8 cellular contexts compared by ENCODE assay signal in genomic region chr1:36161656-36162531, GRCh38. TPM values are rescaled to one million over a fixed set of nuclear protein-coding genes. Genes with fewer than 3 reads are reported as not detected.
A peak's percentile ranks its signal among the peaks of the same experiment; 100 is the strongest.
DNase-seq lines count a peak whose midpoint lies in the region; ATAC-seq, FAIRE-seq and TF ChIP-seq lines count a peak whose summit lies in the region.

No MANE protein-coding gene starts in this region.

- H3K4me1 Mint-ChIP-seq in natural killer cell: peaks cover 69 to 81% of the 10 kb centered on the region in 2 donors

- peaks cover 99% of the 10 kb centered on the region for H3K79me2 ChIP-seq in endothelial cell of umbilical vein (ENCODE audit: control insufficient read depth, insufficient read depth, low read length)

- H3K27ac ChIP-seq in HUES64 (ENCODE audit: low read depth, low read length): no peak overlapping the region; the same call in 1 of the 2 replicates
- H3K27ac ChIP-seq in endothelial cell of umbilical vein (ENCODE audit: insufficient read depth, low read depth, low read length): peak overlapping the region; percentile 97

- H3K9ac ChIP-seq in HUES64 (ENCODE audit: low read depth, low read length) (peak overlapping the region; percentile 80; the same call in 1 of the 2 replicates), endothelial cell of umbilical vein (replicated peaks; ENCODE audit: extremely low read depth, insufficient read depth, low read length) (peak overlapping the region; percentile 90)

- FAIRE-seq in endothelial cell of umbilical vein (lab: Jason Lieb, UNC): peak; percentile 65

- peaks cover 22% of the 10 kb centered on the region for H3K4me1 ChIP-seq in HUES64 (ENCODE audit: insufficient read depth, low read length)
- H3K4me1 ChIP-seq in endothelial cell of umbilical vein (ENCODE audit: control insufficient read depth, extremely low read depth, insufficient read depth, low read length): peaks cover 51% of the 10 kb centered on the region

- peaks cover 6% of the 10 kb centered on the region for H4K20me1 ChIP-seq in endothelial cell of umbilical vein (replicated peaks; ENCODE audit: control insufficient read depth, extremely low read depth, insufficient read depth, low read length)

- peak overlapping the region; percentile 82 for H3K4me3 Mint-ChIP-seq in natural killer cell

- H3K4me3 ChIP-seq in HUES64 (ENCODE audit: low read length) (peak overlapping the region; percentile 58), endothelial cell of umbilical vein (replicated peaks in 1 of 3; ENCODE audit: insufficient read depth in 1 of 3, low read depth in 1 of 3, low read length in 3 of 3) (peak overlapping the region in 1 of 3 experiments; percentile 66)

- peak overlapping the region; percentile 87 for H3K4me2 ChIP-seq in endothelial cell of umbilical vein (ENCODE audit: insufficient read depth, low read length)

- H3K27me3 Mint-ChIP-seq in natural killer cell (ENCODE audit: low read depth in 2 of 2): no peaks in the 10 kb centered on the region

- no peak overlapping the region for H2AFZ ChIP-seq in endothelial cell of umbilical vein (ENCODE audit: low read depth, low read length)

- peak overlapping the region; percentile 88 to 99 for H3K27ac Mint-ChIP-seq in natural killer cell

- intact Hi-C loops in endothelial cell of umbilical vein (cut with micrococcal nuclease) (loop anchor here (1.0 kb wide), 4 partner anchors 11 to 26 kb away; partner anchors contain the start of gene TRAPPC3), natural killer cell (cut with micrococcal nuclease) (no loop called here)

- no peaks in the 10 kb centered on the region for H3K9me3 Mint-ChIP-seq in natural killer cell

- H3K36me3 ChIP-seq in HUES64 (ENCODE audit: insufficient read depth, low read length): no peaks in the 10 kb centered on the region
- no peaks in the 10 kb centered on the region for H3K36me3 ChIP-seq in endothelial cell of umbilical vein (ENCODE audit: control insufficient read depth in 2 of 2, extremely low read depth in 1 of 2, insufficient read depth in 2 of 2, low read length in 2 of 2)

- 67% methylated on average over 14 of the region's 14 CpGs for WGBS in HUES64

- no TSS peak for BruUV-seq in endothelial cell of umbilical vein (replicated peaks; lab: Mats Ljungman, UMichigan)

- ATAC-seq in natural killer cell (peak; percentile 52 to 73 (median 61)), GM21528 (IDR thresholded peaks at IDR 0.05; ENCODE audit: low FRiP score, unreplicated experiment) (no peak)

- H3K9me3 ChIP-seq in HUES64 (ENCODE audit: insufficient read depth, low read depth, low read length) (no peaks in the 10 kb centered on the region), endothelial cell of umbilical vein (replicated peaks; ENCODE audit: control insufficient read depth, insufficient read depth, low read length) (no peaks in the 10 kb centered on the region)

- no peaks in the 10 kb centered on the region for H3K27me3 ChIP-seq in HUES64 (ENCODE audit: insufficient read depth, low read length)
- H3K27me3 ChIP-seq in endothelial cell of umbilical vein (ENCODE audit: control insufficient read depth in 2 of 2, insufficient read depth in 2 of 2, low read length in 2 of 2): no peaks in the 10 kb centered on the region

- no peak for TF ChIP-seq CTCF in endothelial cell of umbilical vein (IDR thresholded peaks at IDR 0.05; ENCODE audit: extremely low read depth in 1 of 2, insufficient read depth in 1 of 2, low read depth in 1 of 2, low read length in 2 of 2)
- no peak for TF ChIP-seq CTCF in natural killer cell (IDR thresholded peaks at IDR 0.05)

- POLR2A ChIA-PET in endothelial cell of umbilical vein (lab: Charles Lee): interaction anchor here (1.5 to 2.4 kb wide), 2 partner anchors 8 to 11 kb away, joined by 6 to 10 read pairs; no protein-coding TSS in a partner anchor

- DNase-seq in EL: peak; percentile 49
- peak; percentile 41 for DNase-seq in activated CD4-positive, alpha-beta T cell treated with anti-CD3 and anti-CD28 coated beads, Interleukin-2, amount 50 U/mL, for 1 hour
- DNase-seq in endothelial cell of umbilical vein (ENCODE audit: low read depth, low spot score): peak; percentile 31
- peak; percentile 27 for DNase-seq in natural killer cell
- DNase-seq in NCI-H1436 (lab: John Stamatoyannopoulos, UW): no peak
- no peak for DNase-seq in cerebellum (ENCODE audit: low spot score)

- dilution Hi-C loops in endothelial cell of umbilical vein (cut with MboI; ENCODE audit: extremely low pct_ligation_motif_present, low sequenced_read_pairs): no loop called here

- no peak for TF ChIP-seq POLR2A in endothelial cell of umbilical vein (IDR thresholded peaks at IDR 0.05; ENCODE audit: low read depth, low read length)

- no peaks in the 10 kb centered on the region for H3K36me3 Mint-ChIP-seq in natural killer cell

- no peaks in the 10 kb centered on the region for H3K9me1 ChIP-seq in endothelial cell of umbilical vein (replicated peaks; ENCODE audit: control insufficient read depth, extremely low read depth, insufficient read depth, low read length)

- CTCF ChIA-PET in endothelial cell of umbilical vein (lab: Charles Lee): interaction anchor here (2.0 to 4.8 kb wide), 6 partner anchors 11 to 124 kb away, joined by 13 to 62 read pairs (median 16); partner anchors contain the start of gene TRAPPC3

TF ChIP-seq in endothelial cell of umbilical vein, 7 proteins besides CTCF, POLR2A, EP300 and RAD21:
- TF ChIP-seq MYC (IDR thresholded peaks at IDR 0.05; ENCODE audit: low read depth, low read length) (no peak), GATA2 (IDR thresholded peaks at IDR 0.05; ENCODE audit: insufficient read depth, insufficient read length, low read depth, low read length) (no peak), JUN (IDR thresholded peaks at IDR 0.05; ENCODE audit: borderline replicate concordance, insufficient read depth, insufficient read length, low read depth) (no peak), POLR2AphosphoS5 (IDR thresholded peaks at IDR 0.05; ENCODE audit: insufficient read depth, low read depth, low read length) (no peak), MAX (IDR thresholded peaks at IDR 0.05; ENCODE audit: insufficient read depth, insufficient read length) (no peak), FOS (IDR thresholded peaks at IDR 0.05; ENCODE audit: borderline replicate concordance, insufficient read depth, low read length) (no peak), EZH2 (IDR thresholded peaks at IDR 0.05; ENCODE audit: borderline replicate concordance, low read depth, low read length, severe bottlenecking) (no peak)

RNA-seq across cellular contexts. Expression of gene MAP7D1, which starts 5.9 kb away (rescaled TPM):
- 56.9 TPM for polyA plus RNA-seq in HUES64 (2013, experiment 1 of 2)
- polyA plus RNA-seq in HUES64 (2013, experiment 2 of 2): 60.4 TPM
- total RNA-seq in endothelial cell of umbilical vein (193 and 199 TPM in 2 replicates), natural killer cell (100 to 1,000 TPM; 213 to 232 (median 230) TPM), cerebellum (47.5 TPM)
- polyA plus RNA-seq in endothelial cell of umbilical vein: 69.7 and 72.8 TPM in 2 replicates
- polyA plus RNA-seq in endothelial cell of umbilical vein (2011; cell fraction: cytosol; rRNA removed): 83.1 and 87.7 TPM in 2 replicates
- polyA plus RNA-seq in endothelial cell of umbilical vein (2011; cell fraction: nucleus; rRNA removed): 96.6 and 103 TPM in 2 replicates
- 92.9 and 99.3 TPM in 2 replicates for polyA plus RNA-seq in endothelial cell of umbilical vein (2012)
- polyA minus RNA-seq in endothelial cell of umbilical vein: 30.7 and 35.9 TPM in 2 replicates
- 29.4 TPM for polyA minus RNA-seq in endothelial cell of umbilical vein (2011; cell fraction: cytosol; rRNA and poly(A)+ RNA removed)
- polyA minus RNA-seq in endothelial cell of umbilical vein (2011; cell fraction: nucleus; rRNA and poly(A)+ RNA removed): 23.7 and 46.5 TPM in 2 replicates

RNA-seq across cellular contexts. Expression of gene TRAPPC3, which starts 12.6 kb away (rescaled TPM):
- polyA plus RNA-seq in HUES64 (2013, experiment 1 of 2): 49.9 TPM
- polyA plus RNA-seq in HUES64 (2013, experiment 2 of 2): 53.5 TPM
- total RNA-seq in endothelial cell of umbilical vein: 87.7 and 93.4 TPM in 2 replicates
- 89.3 and 125 TPM in 2 replicates for polyA plus RNA-seq in endothelial cell of umbilical vein
- polyA plus RNA-seq in endothelial cell of umbilical vein (2011; cell fraction: cytosol; rRNA removed): 108 and 132 TPM in 2 replicates
- polyA plus RNA-seq in endothelial cell of umbilical vein (2011; cell fraction: nucleus; rRNA removed): 63.6 and 73.8 TPM in 2 replicates
- polyA plus RNA-seq in endothelial cell of umbilical vein (2012): 92.2 and 107 TPM in 2 replicates
- polyA minus RNA-seq in endothelial cell of umbilical vein: 39.8 and 43.5 TPM in 2 replicates
- 44.3 TPM for polyA minus RNA-seq in endothelial cell of umbilical vein (2011; cell fraction: cytosol; rRNA and poly(A)+ RNA removed)
- 13.5 and 18.9 TPM in 2 replicates for polyA minus RNA-seq in endothelial cell of umbilical vein (2011; cell fraction: nucleus; rRNA and poly(A)+ RNA removed)
- 10 to 100 TPM; 28.0 to 34.7 (median 34.3) TPM for total RNA-seq in natural killer cell
- 33.7 TPM for total RNA-seq in cerebellum

RNA-seq across cellular contexts. Expression of gene COL8A2, which starts 36.9 kb away (rescaled TPM):
- polyA plus RNA-seq in HUES64 (2013, experiment 1 of 2): 0.60 TPM
- 1.2 TPM for polyA plus RNA-seq in HUES64 (2013, experiment 2 of 2)
- total RNA-seq in endothelial cell of umbilical vein (0.78 and 1.3 TPM in 2 replicates), natural killer cell (under 1 TPM; 0.09 to 0.20 (median 0.14) TPM), cerebellum (1.2 TPM)
- 1.2 and 1.6 TPM in 2 replicates for polyA plus RNA-seq in endothelial cell of umbilical vein
- polyA plus RNA-seq in endothelial cell of umbilical vein (2011; cell fraction: cytosol; rRNA removed): 0.83 and 0.97 TPM in 2 replicates
- polyA plus RNA-seq in endothelial cell of umbilical vein (2011; cell fraction: nucleus; rRNA removed): 0.75 and 0.77 TPM in 2 replicates
- polyA plus RNA-seq in endothelial cell of umbilical vein (2012): 1.4 and 2.9 TPM in 2 replicates
- 0.73 and 1.1 TPM in 2 replicates for polyA minus RNA-seq in endothelial cell of umbilical vein
- polyA minus RNA-seq in endothelial cell of umbilical vein (2011; cell fraction: cytosol; rRNA and poly(A)+ RNA removed): not detected
- polyA minus RNA-seq in endothelial cell of umbilical vein (2011; cell fraction: nucleus; rRNA and poly(A)+ RNA removed): 0.19 TPM in 2 replicates

Comparison
In these comparisons a context has a peak if more than half of its experiments do, and no peak if none do; other contexts are left out.
1. DNase-seq: peak in EL (single experiment), activated CD4-positive, alpha-beta T cell treated with anti-CD3 and anti-CD28 coated beads, Interleukin-2, amount 50 U/mL, for 1 hour (single experiment), endothelial cell of umbilical vein (single experiment) and natural killer cell (single experiment); none in NCI-H1436 (single experiment) and cerebellum (single experiment).